In genomic region chr2:163785162-163785561, GRCh38 we compare ENCODE assay signal across 7 cellular contexts.
"Had no signal": no experiment of that assay in that cellular context is flagged by ENCODE, and none has a peak within 500 bp of the region (broad histone marks: within the 10 kb centered on the region; RNA-seq: fewer than 3 reads in every experiment).

No MANE protein-coding gene starts in this region.

- ATAC-seq: GM12878 had no signal

- DNase-seq: GDM1, GF-D8 had no signal

- FAIRE-seq: G401.6, GM12878, GM12891, GM12892, GM18507 had no signal

- H3K4me3 ChIP-seq: GM12878 had no signal
